In genomic region chr9:133738039-133738805, GRCh38 we compare ENCODE assay signal across 1 cellular context.
A peak's percentile ranks its signal among the peaks of the same experiment; 100 is the strongest.
TF ChIP-seq lines count a peak whose summit lies in the region.

SARDH (minus strand) TSS chr9:133738352; CDS start chr9:133734173, 4,179 bp downstream.

TF ChIP-seq in HepG2, 621 proteins besides CTCF, POLR2A, EP300 and RAD21 (continued from another document):
- TF ChIP-seq AFF4 (CRISPR knock-in tag; IDR thresholded peaks at IDR 0.05) = no peak
- peak; percentile 92 for TF ChIP-seq MTERF4 (CRISPR knock-in tag; IDR thresholded peaks at IDR 0.05)
- peak; percentile 81; the same call in 1 of the 2 replicates for TF ChIP-seq SAFB2 (CRISPR knock-in tag; IDR thresholded peaks at IDR 0.05; ENCODE audit: borderline replicate concordance, low read depth)
- TF ChIP-seq ATRX (CRISPR knock-in tag; IDR thresholded peaks at IDR 0.05; ENCODE audit: borderline replicate concordance) = no peak
- TF ChIP-seq GTF2F1 (IDR thresholded peaks at IDR 0.05; ENCODE audit: low read length) = no peak
- no peak for TF ChIP-seq ZFP36L1 (CRISPR knock-in tag; IDR thresholded peaks at IDR 0.05)
- TF ChIP-seq KLF11 (CRISPR knock-in tag; IDR thresholded peaks at IDR 0.05) = no peak
- TF ChIP-seq ZNF639 (CRISPR knock-in tag; conservative IDR thresholded peaks at IDR 0.05) = no peak
- TF ChIP-seq GZF1 (CRISPR knock-in tag; IDR thresholded peaks at IDR 0.05) = no peak
- TF ChIP-seq NRL (CRISPR knock-in tag; IDR thresholded peaks at IDR 0.05; ENCODE audit: borderline replicate concordance) = peak; percentile 71; the same call in 1 of the 2 replicates
- TF ChIP-seq PBX2 (CRISPR knock-in tag; IDR thresholded peaks at IDR 0.05) = no peak
- TF ChIP-seq ZNF484 (CRISPR knock-in tag; IDR thresholded peaks at IDR 0.05; ENCODE audit: borderline replicate concordance, low read depth) = no peak
- no peak for TF ChIP-seq ARHGAP35 (CRISPR knock-in tag; IDR thresholded peaks at IDR 0.05; ENCODE audit: borderline replicate concordance)
- TF ChIP-seq YEATS4 (CRISPR knock-in tag; IDR thresholded peaks at IDR 0.05; ENCODE audit: borderline replicate concordance) = peak; percentile 32
- no peak for TF ChIP-seq ZNF570 (CRISPR knock-in tag; IDR thresholded peaks at IDR 0.05; ENCODE audit: borderline replicate concordance)
- no peak for TF ChIP-seq SIX1 (CRISPR knock-in tag; IDR thresholded peaks at IDR 0.05; ENCODE audit: borderline replicate concordance)
- TF ChIP-seq BRCA1 (CRISPR knock-in tag; IDR thresholded peaks at IDR 0.05) = no peak
- TF ChIP-seq ZNF580 (CRISPR knock-in tag; IDR thresholded peaks at IDR 0.05; ENCODE audit: borderline replicate concordance, low read depth) = peak; percentile 68; the same call in 1 of the 2 replicates
- no peak for TF ChIP-seq SMYD3 (CRISPR knock-in tag; IDR thresholded peaks at IDR 0.05)
- TF ChIP-seq ZKSCAN5 (CRISPR knock-in tag; IDR thresholded peaks at IDR 0.05) = no peak
- TF ChIP-seq FOXJ3 (CRISPR knock-in tag; IDR thresholded peaks at IDR 0.05; ENCODE audit: borderline replicate concordance) = no peak
- TF ChIP-seq SALL1 (CRISPR knock-in tag; IDR thresholded peaks at IDR 0.05) = peak; percentile 33
- no peak for TF ChIP-seq FOXK2 (IDR thresholded peaks at IDR 0.05)
- TF ChIP-seq MEIS1 (CRISPR knock-in tag; IDR thresholded peaks at IDR 0.05; ENCODE audit: borderline replicate concordance) = no peak; the same call in 1 of the 2 replicates
- peak; percentile 51; the same call in 1 of the 2 replicates for TF ChIP-seq YEATS2 (CRISPR knock-in tag; IDR thresholded peaks at IDR 0.05; ENCODE audit: borderline replicate concordance)
- no peak for TF ChIP-seq ZNF564 (CRISPR knock-in tag; IDR thresholded peaks at IDR 0.05)
- 0 out of 2 replicates have a peak, but pooled peaks have one; percentile 14 for TF ChIP-seq STAG1 (CRISPR knock-in tag; IDR thresholded peaks at IDR 0.05)
- TF ChIP-seq RARG (CRISPR knock-in tag; IDR thresholded peaks at IDR 0.05; ENCODE audit: low read depth) = no peak
- no peak for TF ChIP-seq RNF2 (conservative IDR thresholded peaks at IDR 0.05; ENCODE audit: low read depth)
- no peak; the same call in 1 of the 2 replicates for TF ChIP-seq FOXC1 (CRISPR knock-in tag; IDR thresholded peaks at IDR 0.05; ENCODE audit: borderline replicate concordance)
- 0 out of 2 replicates have a peak, but pooled peaks have one; percentile 43 for TF ChIP-seq AHR (CRISPR knock-in tag; IDR thresholded peaks at IDR 0.05)
- TF ChIP-seq ZMAT3 (CRISPR knock-in tag; conservative IDR thresholded peaks at IDR 0.05) = peak; percentile 69; the same call in 1 of the 2 replicates
- 0 out of 2 replicates have a peak, but pooled peaks have one; percentile 50 for TF ChIP-seq NPAS2 (CRISPR knock-in tag; IDR thresholded peaks at IDR 0.05; ENCODE audit: borderline replicate concordance)
- TF ChIP-seq MAX (IDR thresholded peaks at IDR 0.05) = peak; percentile 71
- peak; percentile 48; the same call in 1 of the 2 replicates for TF ChIP-seq SIN3A (IDR thresholded peaks at IDR 0.05; ENCODE audit: borderline replicate concordance, low read depth, low read length)
- no peak for TF ChIP-seq ZNF3 (CRISPR knock-in tag; IDR thresholded peaks at IDR 0.05)
- no peak for TF ChIP-seq ZNF569 (CRISPR knock-in tag; IDR thresholded peaks at IDR 0.05; ENCODE audit: borderline replicate concordance)
- no peak for TF ChIP-seq MBNL3 (CRISPR knock-in tag; conservative IDR thresholded peaks at IDR 0.05)
- TF ChIP-seq ZNF615 (CRISPR knock-in tag; IDR thresholded peaks at IDR 0.05; ENCODE audit: borderline replicate concordance) = no peak
- no peak; the same call in 1 of the 2 replicates for TF ChIP-seq KMT2B (CRISPR knock-in tag; IDR thresholded peaks at IDR 0.05)
- TF ChIP-seq CHD2 (IDR thresholded peaks at IDR 0.05; ENCODE audit: low read depth, low read length) = no peak
- TF ChIP-seq PHF5A (CRISPR knock-in tag; IDR thresholded peaks at IDR 0.05; ENCODE audit: low read depth, unreplicated experiment) = peak; percentile 56
- TF ChIP-seq POLR2AphosphoS5 (IDR thresholded peaks at IDR 0.05; ENCODE audit: low read depth, low read length) = peak; percentile 87
- no peak for TF ChIP-seq PLSCR1 (CRISPR knock-in tag; IDR thresholded peaks at IDR 0.05; ENCODE audit: borderline replicate concordance)
- TF ChIP-seq ZEB1 (IDR thresholded peaks at IDR 0.05; ENCODE audit: insufficient replicate concordance, low read depth) = no peak
- no peak; the same call in 1 of the 2 replicates for TF ChIP-seq ZNF788 (CRISPR knock-in tag; IDR thresholded peaks at IDR 0.05; ENCODE audit: borderline replicate concordance)
- no peak for TF ChIP-seq ZNF576 (CRISPR knock-in tag; IDR thresholded peaks at IDR 0.05)
- TF ChIP-seq IKZF1 (IDR thresholded peaks at IDR 0.05) = no peak
- TF ChIP-seq TFDP2 (CRISPR knock-in tag; IDR thresholded peaks at IDR 0.05) = no peak
- no peak for TF ChIP-seq FOSL1 (CRISPR knock-in tag; IDR thresholded peaks at IDR 0.05; ENCODE audit: borderline replicate concordance)
- no peak for TF ChIP-seq PRMT3 (CRISPR knock-in tag; IDR thresholded peaks at IDR 0.05; ENCODE audit: borderline replicate concordance, low read depth)
- TF ChIP-seq ZNF337 (CRISPR knock-in tag; IDR thresholded peaks at IDR 0.05; ENCODE audit: borderline replicate concordance, low read depth) = no peak
- TF ChIP-seq E2F5 (CRISPR knock-in tag; conservative IDR thresholded peaks at IDR 0.05) = no peak
- 0 out of 2 replicates have a peak, but pooled peaks have one; percentile 27 for TF ChIP-seq MZF1 (CRISPR knock-in tag; IDR thresholded peaks at IDR 0.05; ENCODE audit: borderline replicate concordance)
- no peak for TF ChIP-seq RFX5 (IDR thresholded peaks at IDR 0.05; ENCODE audit: low read depth, low read length)
- peak in 1 of 2 experiments; percentile 68; a peak in 2 of 4 replicates for TF ChIP-seq KLF16 (CRISPR knock-in tag; IDR thresholded peaks at IDR 0.05)
- TF ChIP-seq ELK4 (CRISPR knock-in tag; IDR thresholded peaks at IDR 0.05; ENCODE audit: borderline replicate concordance) = no peak
- TF ChIP-seq ZNF672 (CRISPR knock-in tag; IDR thresholded peaks at IDR 0.05) = no peak
- no peak for TF ChIP-seq ZBTB44 (CRISPR knock-in tag; IDR thresholded peaks at IDR 0.05)
- no peak for TF ChIP-seq IRX3 (CRISPR knock-in tag; IDR thresholded peaks at IDR 0.05; ENCODE audit: borderline replicate concordance, low read depth)
- no peak for TF ChIP-seq ZNF207 (IDR thresholded peaks at IDR 0.05; ENCODE audit: borderline replicate concordance)
